ENCODE assay signal across 8 cellular contexts in genomic region chr21:17613242-17613676, GRCh38. TPM values are rescaled to one million over a fixed set of nuclear protein-coding genes. Genes with fewer than 3 reads are reported as not detected.
DNase-seq lines count a peak whose midpoint lies in the region; ATAC-seq lines count a peak whose summit lies in the region.

No MANE protein-coding gene starts in this region.

- H3K4me3 Mint-ChIP-seq in activated naive CD8-positive, alpha-beta T cell treated with anti-CD3 and anti-CD28 coated beads, Interleukin-2, amount 10 ng/mL, durations not matched to agents 7 days and 5 days: peak overlapping the region; percentile 78

- H3K36me3 Mint-ChIP-seq in activated naive CD8-positive, alpha-beta T cell treated with anti-CD3 and anti-CD28 coated beads, Interleukin-2, amount 10 ng/mL, durations not matched to agents 7 days and 5 days: peaks cover 12% of the 10 kb centered on the region

- intact Hi-C loops in left cardiac atrium (cut with DNase I) (no loop called here), posterior vena cava (cut with DNase I) (no loop called here)

- peaks cover 37% of the 10 kb centered on the region for H3K4me1 Mint-ChIP-seq in activated naive CD8-positive, alpha-beta T cell treated with anti-CD3 and anti-CD28 coated beads, Interleukin-2, amount 10 ng/mL, durations not matched to agents 7 days and 5 days

- peaks cover 4% of the 10 kb centered on the region for H3K27me3 Mint-ChIP-seq in activated naive CD8-positive, alpha-beta T cell treated with anti-CD3 and anti-CD28 coated beads, Interleukin-2, amount 10 ng/mL, durations not matched to agents 7 days and 5 days

- peak overlapping the region; percentile 77 for H3K27ac Mint-ChIP-seq in activated naive CD8-positive, alpha-beta T cell treated with anti-CD3 and anti-CD28 coated beads, Interleukin-2, amount 10 ng/mL, durations not matched to agents 7 days and 5 days

- POLR2A ChIA-PET in activated naive CD8-positive, alpha-beta T cell treated with anti-CD3 and anti-CD28 coated beads, Interleukin-2, amount 10 ng/mL, durations not matched to agents 7 days and 5 days (lab: Charles Lee): interaction anchor here (0.6 kb wide), 1 partner anchor 120 kb away, joined by 3 read pairs; no protein-coding TSS in a partner anchor

- DNase-seq in NCI-H345 (lab: John Stamatoyannopoulos, UW) (peak; percentile 33), NCI-H345 treated with DMSO at 0.1 percent for 48 hours (lab: John Stamatoyannopoulos, UW; ENCODE audit: unreplicated experiment) (no peak), LHCN-M2 (ENCODE audit: low read depth) (peak; percentile 8), left cardiac atrium (peak; percentile 53), posterior vena cava (ENCODE audit: low spot score) (peak; percentile 83), AML-193 (lab: John Stamatoyannopoulos, UW) (no peak)
- no peak for DNase-seq in activated naive CD8-positive, alpha-beta T cell treated with anti-CD3 and anti-CD28 coated beads, Interleukin-2, amount 10 ng/mL, durations not matched to agents 7 days and 5 days
- no peak for DNase-seq in central memory CD4-positive, alpha-beta T cell

- H3K9me3 Mint-ChIP-seq in activated naive CD8-positive, alpha-beta T cell treated with anti-CD3 and anti-CD28 coated beads, Interleukin-2, amount 10 ng/mL, durations not matched to agents 7 days and 5 days: no peaks in the 10 kb centered on the region

- ATAC-seq in activated naive CD8-positive, alpha-beta T cell treated with anti-CD3 and anti-CD28 coated beads, Interleukin-2, amount 10 ng/mL, durations not matched to agents 7 days and 5 days (ENCODE audit: low read depth): no peak
- peak; percentile 11 to 32 for ATAC-seq in left cardiac atrium

RNA-seq across cellular contexts. Expression of gene BTG3, which starts 0.6 kb away (rescaled TPM):
- total RNA-seq in LHCN-M2 (2014; rRNA removed) (65.4 and 67.2 TPM in 2 replicates), left cardiac atrium (10 to 100 TPM; 15.0 to 20.6 TPM), posterior vena cava (10 to 100 TPM; 19.1 to 27.0 TPM)
- polyA plus RNA-seq in LHCN-M2 (2012): 18.3 TPM
- 10 to 100 TPM; 36.0 to 37.3 TPM for total RNA-seq in activated naive CD8-positive, alpha-beta T cell treated with anti-CD3 and anti-CD28 coated beads, Interleukin-2, amount 10 ng/mL, durations not matched to agents 7 days and 5 days

Comparison
In these comparisons a context has a peak if more than half of its experiments do, and no peak if none do; other contexts are left out.
1. DNase-seq: peak in NCI-H345 (single experiment), LHCN-M2 (single experiment), left cardiac atrium (single experiment) and posterior vena cava (single experiment); none in NCI-H345 treated with DMSO at 0.1 percent for 48 hours (single experiment), activated naive CD8-positive, alpha-beta T cell treated with anti-CD3 and anti-CD28 coated beads, Interleukin-2, amount 10 ng/mL, durations not matched to agents 7 days and 5 days (single experiment), AML-193 (0 of 2) and central memory CD4-positive, alpha-beta T cell (single experiment).